Comparison of ENCODE assay signal across 9 cellular contexts in genomic region chr4:2799971-2800690, GRCh38. TPM values are rescaled to one million over a fixed set of nuclear protein-coding genes. Genes with fewer than 3 reads are reported as not detected.
DNase-seq lines count a peak whose midpoint lies in the region; ATAC-seq, FAIRE-seq and TF ChIP-seq lines count a peak whose summit lies in the region.
"Had no signal": no experiment of that assay in that cellular context is flagged by ENCODE, and none has a peak within 500 bp of the region (broad histone marks: within the 10 kb centered on the region; RNA-seq: fewer than 3 reads in every experiment).

No MANE protein-coding gene starts in this region.

- H3K36me3 Mint-ChIP-seq in natural killer cell: no peaks in the 10 kb centered on the region

- DNase-seq in BE2C: peak; percentile 39
- DNase-seq in dorsolateral prefrontal cortex: peak in 3 of 10 donors; percentile 48 to 50 (median 49)
- DNase-seq in natural killer cell: no peak
- DNase-seq in urothelium cell line (ENCODE audit: low spot score): no peak
- no peak for DNase-seq in erythroblast (lab: John Stamatoyannopoulos, UW)
- DNase-seq in NCI-H2196 treated with DMSO at 0.1 percent for 48 hours (lab: John Stamatoyannopoulos, UW; ENCODE audit: unreplicated experiment): no peak
- DNase-seq: DMS79 treated with DMSO at 0.1 percent for 48 hours had no signal

- TF ChIP-seq POLR2A in erythroblast (IDR thresholded peaks at IDR 0.05; ENCODE audit: low read length): no peak

- H3K4me3 Mint-ChIP-seq in natural killer cell: peak overlapping the region; percentile 55

- H3K27me3 Mint-ChIP-seq in natural killer cell (ENCODE audit: low read depth in 2 of 2): no peaks in the 10 kb centered on the region

- H3K9me3 ChIP-seq in BE2C (no peaks in the 10 kb centered on the region), OCI-LY3 (ENCODE audit: insufficient read depth, low read length) (no peaks in the 10 kb centered on the region)

- H3K4me3 ChIP-seq in BE2C (ENCODE audit: low read depth, low read length) (no peak overlapping the region), OCI-LY3 (ENCODE audit: low read length) (peak overlapping the region; percentile 59), dorsolateral prefrontal cortex (peak overlapping the region in 33 of 59 donors; percentile 2 to 41 (median 25))

- H3K36me3 ChIP-seq in BE2C (no peaks in the 10 kb centered on the region), OCI-LY3 (replicated peaks; ENCODE audit: low read depth, low read length) (no peaks in the 10 kb centered on the region)

- H3K9me3 Mint-ChIP-seq in natural killer cell: no peaks in the 10 kb centered on the region

- intact Hi-C loops in dorsolateral prefrontal cortex (cut with DNase I): no loop called here
- intact Hi-C loops in natural killer cell (cut with micrococcal nuclease): no loop called here

- H3K27me3 ChIP-seq in BE2C: no peaks in the 10 kb centered on the region
- no peaks in the 10 kb centered on the region for H3K27me3 ChIP-seq in OCI-LY3 (ENCODE audit: low read depth, low read length)
- H3K27me3 ChIP-seq in dorsolateral prefrontal cortex: no peaks in the 10 kb centered on the region

- H3K27ac ChIP-seq in OCI-LY3 (ENCODE audit: low read length): peak overlapping the region; percentile 74
- H3K27ac ChIP-seq in dorsolateral prefrontal cortex: peak overlapping the region in 55 of 59 donors; percentile 20 to 90 (median 77)

- no peak for TF ChIP-seq CTCF in BE2C (IDR thresholded peaks at IDR 0.05; ENCODE audit: low read depth, low read length)
- no peak for TF ChIP-seq CTCF in OCI-LY3 (IDR thresholded peaks at IDR 0.05; ENCODE audit: low read depth, low read length)
- TF ChIP-seq CTCF in dorsolateral prefrontal cortex (IDR thresholded peaks at IDR 0.05 in 54 of 56, conservative IDR thresholded peaks at IDR 0.05 in 2 of 56; ENCODE audit: low read depth in 1 of 56, partially characterized antibody in 56 of 56): peak in 2 of 56 donors; percentile 18 to 28
- no peak for TF ChIP-seq CTCF in natural killer cell (IDR thresholded peaks at IDR 0.05)

- ATAC-seq in natural killer cell (no peak), GM19397 (IDR thresholded peaks at IDR 0.05; ENCODE audit: unreplicated experiment) (no peak)

- H3K9ac ChIP-seq in OCI-LY3 (ENCODE audit: low read length): peak overlapping the region; percentile 68

- peak overlapping the region in 1 of 2 donors; percentile 64 for H3K27ac Mint-ChIP-seq in natural killer cell

- H4K20me1 ChIP-seq in OCI-LY3 (ENCODE audit: insufficient read depth, low read length): no peaks in the 10 kb centered on the region

- H2AFZ ChIP-seq in OCI-LY3 (ENCODE audit: low read depth, low read length): no peak overlapping the region

- H3K4me2 ChIP-seq in OCI-LY3 (ENCODE audit: low read length): peak overlapping the region; percentile 77

- H3K4me1 ChIP-seq in BE2C (peaks cover 46% of the 10 kb centered on the region), OCI-LY3 (ENCODE audit: low read length) (peaks cover 62% of the 10 kb centered on the region)

- H3K79me2 ChIP-seq in OCI-LY3 (ENCODE audit: low read length): no peaks in the 10 kb centered on the region

- FAIRE-seq in urothelium cell line (lab: Jason Lieb, UNC): no peak

- peaks cover 19 to 42% of the 10 kb centered on the region in 2 donors for H3K4me1 Mint-ChIP-seq in natural killer cell

RNA-seq across cellular contexts. Expression of gene SH3BP2, which starts 7.2 kb away (rescaled TPM):
- polyA plus RNA-seq in BE2C (2012; ENCODE audit: insufficient read depth, insufficient read length, low read depth): 35.4 TPM
- 10 to 100 TPM; 15.0 to 67.4 (median 33.4) TPM for total RNA-seq in dorsolateral prefrontal cortex
- 100 to 1,000 TPM; 213 to 283 (median 221) TPM for total RNA-seq in natural killer cell

RNA-seq across cellular contexts. Expression of gene ADD1, which starts 43.5 kb away (rescaled TPM):
- polyA plus RNA-seq in BE2C (2012; ENCODE audit: insufficient read depth, insufficient read length, low read depth): 184 TPM
- total RNA-seq in dorsolateral prefrontal cortex (100 to 1,000 TPM; 448 to 781 (median 536) TPM), natural killer cell (100 to 1,000 TPM; 383 to 465 (median 452) TPM)

RNA-seq across cellular contexts. Expression of gene TNIP2, which starts 44.0 kb away (rescaled TPM):
- 47.1 TPM for polyA plus RNA-seq in BE2C (2012; ENCODE audit: insufficient read depth, insufficient read length, low read depth)
- total RNA-seq in dorsolateral prefrontal cortex: 10 to 100 TPM in 94 of 120 experiments, 1 to 10 TPM in 26; 4.8 to 32.4 (median 12.7) TPM
- total RNA-seq in natural killer cell: 10 to 100 TPM; 35.6 to 53.9 (median 41.6) TPM
